ENCODE assay signal across 25 cellular contexts in the genomic region with DNA sequence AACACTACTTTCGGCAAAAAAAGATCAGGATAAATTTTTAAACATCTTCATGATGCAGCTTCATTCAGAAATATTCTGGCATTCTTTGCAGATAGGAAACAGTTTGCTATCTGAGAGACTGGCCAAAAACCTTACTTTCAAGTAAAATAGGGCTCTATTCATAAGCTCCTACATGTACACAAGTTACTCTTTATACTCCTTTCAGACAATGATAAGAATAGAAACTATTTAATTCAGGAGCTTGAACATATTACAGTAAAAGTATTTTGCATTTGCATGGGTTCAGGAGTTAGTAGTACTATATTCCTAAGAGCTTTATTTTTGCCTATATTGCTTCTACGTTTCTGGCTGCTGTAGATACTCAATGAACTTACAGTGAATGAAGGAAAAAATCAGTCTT.
DNase-seq lines count a peak whose midpoint lies in the region; ATAC-seq and TF ChIP-seq lines count a peak whose summit lies in the region.
"Had no signal": no experiment of that assay in that cellular context is flagged by ENCODE, and none has a peak within 500 bp of the region (broad histone marks: within the 10 kb centered on the region; RNA-seq: fewer than 3 reads in every experiment).

No MANE protein-coding gene starts in this region.

- H3K9me3 ChIP-seq in OCI-LY3 (ENCODE audit: insufficient read depth, low read length) (no peaks in the 10 kb centered on the region), tibial artery (no peaks in the 10 kb centered on the region)
- H3K9me3 ChIP-seq: BE2C, SK-N-SH had no signal

- no peak overlapping the region for H3K9ac ChIP-seq in OCI-LY3 (ENCODE audit: low read length)
- H3K9ac ChIP-seq: KMS-11, SK-N-SH had no signal

- H2AFZ ChIP-seq in OCI-LY3 (ENCODE audit: low read depth, low read length): peak overlapping the region; percentile 19; the same call in 1 of the 2 replicates

- H3K4me3 ChIP-seq in OCI-LY3 (ENCODE audit: low read length): peak overlapping the region; percentile 9; the same call in 1 of the 2 replicates
- no peak overlapping the region for H3K4me3 ChIP-seq in tibial artery

- no peak for ATAC-seq in HG03457 (IDR thresholded peaks at IDR 0.05; ENCODE audit: unreplicated experiment)
- ATAC-seq: HCT116 had no signal

- H3K36me3 ChIP-seq in OCI-LY3 (replicated peaks; ENCODE audit: low read depth, low read length): no peaks in the 10 kb centered on the region
- no peaks in the 10 kb centered on the region for H3K36me3 ChIP-seq in tibial artery
- H3K36me3 ChIP-seq: BE2C had no signal

- H3K4me1 ChIP-seq in OCI-LY3 (ENCODE audit: low read length): peaks cover 22% of the 10 kb centered on the region
- peaks cover 0 to 38% (median 3%) of the 10 kb centered on the region in 4 donors for H3K4me1 ChIP-seq in tibial artery
- H3K4me1 ChIP-seq: BE2C had no signal

- H3K4me3 Mint-ChIP-seq in osteocyte (ENCODE audit: unreplicated experiment): peak overlapping the region; percentile 60
- H3K4me3 Mint-ChIP-seq: CD14-positive monocyte, IgD-negative memory B cell had no signal

- peaks cover 19% of the 10 kb centered on the region for H3K36me3 Mint-ChIP-seq in osteocyte (ENCODE audit: unreplicated experiment)
- H3K36me3 Mint-ChIP-seq: CD14-positive monocyte, IgD-negative memory B cell had no signal

- H3K27me3 Mint-ChIP-seq in osteocyte (ENCODE audit: unreplicated experiment): no peaks in the 10 kb centered on the region
- H3K27me3 Mint-ChIP-seq: IgD-negative memory B cell had no signal

- H3K27me3 ChIP-seq in OCI-LY3 (ENCODE audit: low read depth, low read length): no peaks in the 10 kb centered on the region
- no peaks in the 10 kb centered on the region for H3K27me3 ChIP-seq in tibial artery
- H3K27me3 ChIP-seq: BE2C had no signal

- no peaks in the 10 kb centered on the region for H4K20me1 ChIP-seq in OCI-LY3 (ENCODE audit: insufficient read depth, low read length)

- TF ChIP-seq CTCF in OCI-LY3 (IDR thresholded peaks at IDR 0.05; ENCODE audit: low read depth, low read length) (no peak), osteocyte (IDR thresholded peaks at IDR 0.05) (no peak), tibial artery (IDR thresholded peaks at IDR 0.05) (no peak)

- no peaks in the 10 kb centered on the region for H3K79me2 ChIP-seq in OCI-LY3 (ENCODE audit: low read length)

- H3K4me2 ChIP-seq in OCI-LY3 (ENCODE audit: low read length): peak overlapping the region; percentile 50
- H3K4me2 ChIP-seq: KMS-11, SK-N-SH had no signal

- intact Hi-C loops in tibial artery (cut with DNase I; ENCODE audit: low total_unique reads): no loop called here

- peak; percentile 86 for DNase-seq in COLO829 (ENCODE audit: low spot score)
- DNase-seq in foreskin melanocyte: peak; percentile 56
- no peak for DNase-seq in osteocyte (ENCODE audit: extremely low spot score, unreplicated experiment)
- DNase-seq in NCI-H526 treated with DMSO at 0.1 percent for 48 hours (lab: John Stamatoyannopoulos, UW): no peak
- no peak for DNase-seq in tibial artery
- DNase-seq: ACHN, BE2C, DMS153, DND-41, MM.1S, NCI-H1417, NCI-H1694, NCI-H2029 treated with DMSO at 0.1 percent for 48 hours, NCI-H446 treated with DMSO at 0.1 percent for 48 hours, NCI-H526, RPMI8226, SHP77, SK-N-SH, SW 1271 had no signal

- H3K27ac ChIP-seq in OCI-LY3 (ENCODE audit: low read length): no peak overlapping the region
- no peak overlapping the region for H3K27ac ChIP-seq in tibial artery
- H3K27ac ChIP-seq: KMS-11 had no signal

- H3K27ac Mint-ChIP-seq in osteocyte (ENCODE audit: unreplicated experiment): peak overlapping the region; percentile 88
- H3K27ac Mint-ChIP-seq: CD14-positive monocyte, IgD-negative memory B cell had no signal

- H3K9me3 Mint-ChIP-seq in osteocyte (ENCODE audit: unreplicated experiment): no peaks in the 10 kb centered on the region

- peaks cover 56% of the 10 kb centered on the region for H3K4me1 Mint-ChIP-seq in osteocyte (ENCODE audit: unreplicated experiment)
- H3K4me1 Mint-ChIP-seq: CD14-positive monocyte, IgD-negative memory B cell had no signal

Comparison
In these comparisons a context has a peak if more than half of its experiments do, and no peak if none do; other contexts are left out.
1. DNase-seq: peak in COLO829 (single experiment) and foreskin melanocyte (single experiment); none in osteocyte (single experiment), NCI-H526 treated with DMSO at 0.1 percent for 48 hours (single experiment) and tibial artery (0 of 2).